In the genomic region with DNA sequence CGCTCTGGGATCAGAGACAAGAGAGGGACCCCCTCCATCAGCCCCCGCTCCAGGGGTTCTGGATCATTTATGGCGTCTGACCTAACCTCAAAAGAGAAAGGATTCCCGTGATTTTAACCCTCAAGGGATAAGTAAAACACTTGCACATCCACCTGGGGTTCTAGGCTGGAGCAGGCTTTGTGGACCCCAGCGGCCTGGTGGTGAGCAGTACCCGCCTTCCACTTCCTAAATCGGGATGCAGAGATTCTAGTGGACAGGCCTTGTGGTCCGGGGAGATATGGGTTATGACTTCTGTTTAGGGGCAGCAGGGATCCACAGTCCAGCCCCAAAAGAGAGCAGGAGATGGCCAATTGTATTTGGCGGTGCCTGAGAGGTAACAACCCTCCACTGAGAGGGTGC, we compare ENCODE assay signal across 10 cellular contexts. TPM values are rescaled to one million over a fixed set of nuclear protein-coding genes. Genes with fewer than 3 reads are reported as not detected.
A peak's percentile ranks its signal among the peaks of the same experiment; 100 is the strongest.
DNase-seq lines count a peak whose midpoint lies in the region; ATAC-seq and TF ChIP-seq lines count a peak whose summit lies in the region.
"Had no signal": no experiment of that assay in that cellular context is flagged by ENCODE, and none has a peak within 500 bp of the region (broad histone marks: within the 10 kb centered on the region; RNA-seq: fewer than 3 reads in every experiment).

No MANE protein-coding gene starts in this region.

- H3K9me3 ChIP-seq in endodermal cell (ENCODE audit: control insufficient read depth, low read length) (no peaks in the 10 kb centered on the region), tibial nerve (no peaks in the 10 kb centered on the region)

- ATAC-seq in natural killer cell (no peak), GM19455 (IDR thresholded peaks at IDR 0.05; ENCODE audit: unreplicated experiment) (no peak)
- no peak for ATAC-seq in natural killer cell treated with Interleukin-12 subunit alpha and Interleukin-12 subunit beta and Interleukin-15 and Interleukin-18, amount 100 ng/mL, for 72 hours

- TF ChIP-seq EP300 in tibial nerve (IDR thresholded peaks at IDR 0.05) = no peak

- H3K27me3 ChIP-seq in endodermal cell (ENCODE audit: control insufficient read depth, insufficient read depth, low read length, poor library complexity, severe bottlenecking) (peaks cover 72% of the 10 kb centered on the region), tibial nerve (peaks cover 0 to 50% of the 10 kb centered on the region in 2 donors)

- no peak overlapping the region for H3K9ac ChIP-seq in endodermal cell (ENCODE audit: extremely low read depth, low read length, poor library complexity, severe bottlenecking)

- peak overlapping the region; percentile 64 for H3K4me3 Mint-ChIP-seq in natural killer cell
- H3K4me3 Mint-ChIP-seq in natural killer cell treated with Interleukin-12 subunit alpha and Interleukin-12 subunit beta and Interleukin-15 and Interleukin-18, amount 100 ng/mL, for 72 hours = no peak overlapping the region
- H3K4me3 Mint-ChIP-seq in endodermal cell = peak overlapping the region; percentile 63
- peak overlapping the region; percentile 75 to 85 (median 81) for H3K4me3 Mint-ChIP-seq in nephron

- H3K36me3 ChIP-seq in endodermal cell (ENCODE audit: control insufficient read depth, insufficient read depth, low read length) = no peaks in the 10 kb centered on the region
- no peaks in the 10 kb centered on the region for H3K36me3 ChIP-seq in tibial nerve

- DNase-seq in natural killer cell (no peak), endodermal cell (no peak), medulla oblongata (ENCODE audit: extremely low spot score) (no peak), tibial nerve (ENCODE audit: low spot score in 2 of 2) (no peak), SIG-M5 treated with dmso at 0.1 percent for 504 hours (lab: John Stamatoyannopoulos, UW; ENCODE audit: unreplicated experiment) (no peak)
- DNase-seq in natural killer cell treated with Interleukin-12 subunit alpha and Interleukin-12 subunit beta and Interleukin-15 and Interleukin-18, amount 100 ng/mL, for 72 hours (ENCODE audit: low spot score) = no peak
- DNase-seq: activated T-cell treated with anti-CD3 and anti-CD28 coated beads, Interleukin-2, amount 50 U/mL, for 48 hours; NCI-H187 treated with DMSO at 0.1 percent for 48 hours had no signal

- no peak for TF ChIP-seq CTCF in natural killer cell (IDR thresholded peaks at IDR 0.05)
- TF ChIP-seq CTCF in endodermal cell (conservative IDR thresholded peaks at IDR 0.05) = no peak
- TF ChIP-seq CTCF in nephron (IDR thresholded peaks at IDR 0.05; ENCODE audit: unreplicated experiment in 3 of 3) = no peak
- no peak for TF ChIP-seq CTCF in tibial nerve (IDR thresholded peaks at IDR 0.05)

- no peak overlapping the region for H3K27ac Mint-ChIP-seq in natural killer cell
- no peak overlapping the region for H3K27ac Mint-ChIP-seq in natural killer cell treated with Interleukin-12 subunit alpha and Interleukin-12 subunit beta and Interleukin-15 and Interleukin-18, amount 100 ng/mL, for 72 hours
- H3K27ac Mint-ChIP-seq in endodermal cell = no peak overlapping the region
- H3K27ac Mint-ChIP-seq in nephron = peak overlapping the region; percentile 49 to 70 (median 52)

- H3K36me3 Mint-ChIP-seq in natural killer cell = no peaks in the 10 kb centered on the region
- no peaks in the 10 kb centered on the region for H3K36me3 Mint-ChIP-seq in natural killer cell treated with Interleukin-12 subunit alpha and Interleukin-12 subunit beta and Interleukin-15 and Interleukin-18, amount 100 ng/mL, for 72 hours
- H3K36me3 Mint-ChIP-seq in endodermal cell (ENCODE audit: low read depth) = no peaks in the 10 kb centered on the region
- H3K36me3 Mint-ChIP-seq in nephron (ENCODE audit: low read depth) = no peaks in the 10 kb centered on the region

- H3K4me1 Mint-ChIP-seq in natural killer cell = peaks cover 6 to 14% of the 10 kb centered on the region in 2 donors
- H3K4me1 Mint-ChIP-seq in natural killer cell treated with Interleukin-12 subunit alpha and Interleukin-12 subunit beta and Interleukin-15 and Interleukin-18, amount 100 ng/mL, for 72 hours (ENCODE audit: low read depth in 2 of 2) = peaks cover 0 to 7% of the 10 kb centered on the region in 2 donors
- H3K4me1 Mint-ChIP-seq in endodermal cell = peaks cover 6% of the 10 kb centered on the region
- peaks cover 49% of the 10 kb centered on the region for H3K4me1 Mint-ChIP-seq in nephron

- peaks cover 46 to 52% of the 10 kb centered on the region in 2 donors for H3K27me3 Mint-ChIP-seq in natural killer cell (ENCODE audit: low read depth in 2 of 2)
- H3K27me3 Mint-ChIP-seq in natural killer cell treated with Interleukin-12 subunit alpha and Interleukin-12 subunit beta and Interleukin-15 and Interleukin-18, amount 100 ng/mL, for 72 hours = peaks cover 20 to 34% of the 10 kb centered on the region in 2 donors
- peaks cover 73% of the 10 kb centered on the region for H3K27me3 Mint-ChIP-seq in endodermal cell (ENCODE audit: insufficient read depth)
- H3K27me3 Mint-ChIP-seq in nephron (ENCODE audit: low read depth) = peaks cover 40% of the 10 kb centered on the region

- H3K4me3 ChIP-seq in endodermal cell (ENCODE audit: low read length) (peak overlapping the region; percentile 67), tibial nerve (peak overlapping the region in 1 of 4 donors; percentile 64)

- H3K27ac ChIP-seq in endodermal cell (ENCODE audit: low read depth, low read length) (no peak overlapping the region), tibial nerve (no peak overlapping the region)

- H3K9me3 Mint-ChIP-seq in natural killer cell (no peaks in the 10 kb centered on the region), endodermal cell (no peaks in the 10 kb centered on the region), nephron (no peaks in the 10 kb centered on the region)
- no peaks in the 10 kb centered on the region for H3K9me3 Mint-ChIP-seq in natural killer cell treated with Interleukin-12 subunit alpha and Interleukin-12 subunit beta and Interleukin-15 and Interleukin-18, amount 100 ng/mL, for 72 hours

- intact Hi-C loops in natural killer cell (cut with micrococcal nuclease) = no loop called here

- no peak for TF ChIP-seq POLR2A in tibial nerve (IDR thresholded peaks at IDR 0.05)

- H3K4me1 ChIP-seq in endodermal cell (ENCODE audit: control insufficient read depth, insufficient read depth, low read length) (no peaks in the 10 kb centered on the region), tibial nerve (peaks cover 0 to 20% (median 14%) of the 10 kb centered on the region in 4 donors)

- 25 to 51% methylated on average over 3 to 9 of the region's 9 CpGs for WGBS in endodermal cell (ENCODE audit: insufficient coverage in 1 of 2, insufficient read length in 1 of 2), 2 experiments
- 53 to 60% methylated on average over 9 of the region's 9 CpGs for WGBS in tibial nerve, 2 donors

RNA-seq across cellular contexts. Expression of gene PITPNM3, which starts 0.7 kb away (rescaled TPM):
- total RNA-seq in natural killer cell = under 1 TPM; 0.42 to 0.75 (median 0.50) TPM
- total RNA-seq in natural killer cell treated with Interleukin-12 subunit alpha and Interleukin-12 subunit beta and Interleukin-15 and Interleukin-18, amount 100 ng/mL, for 72 hours = under 1 TPM; 0.59 to 0.84 TPM
- 1 to 10 TPM; 1.8 to 2.7 TPM for total RNA-seq in endodermal cell
- 1.1 TPM for polyA plus RNA-seq in endodermal cell (2013, experiment 1 of 2)
- 1.3 TPM for polyA plus RNA-seq in endodermal cell (2013, experiment 2 of 2)
- 1 to 10 TPM in 3 of 4 donors, under 1 TPM in 1; 0.90 to 5.2 (median 2.3) TPM for total RNA-seq in tibial nerve

Comparison
In these comparisons a context has a peak if more than half of its experiments do, and no peak if none do; other contexts are left out.
1. H3K27ac Mint-ChIP-seq: peak in nephron (3 of 3); none in natural killer cell (0 of 2), natural killer cell treated with Interleukin-12 subunit alpha and Interleukin-12 subunit beta and Interleukin-15 and Interleukin-18, amount 100 ng/mL, for 72 hours (0 of 2) and endodermal cell (single experiment).